8 cellular contexts compared by ENCODE assay signal in genomic region chr9:121699271-121700164, GRCh38. TPM values are rescaled to one million over a fixed set of nuclear protein-coding genes. Genes with fewer than 3 reads are reported as not detected.
DNase-seq lines count a peak whose midpoint lies in the region; ATAC-seq and TF ChIP-seq lines count a peak whose summit lies in the region.

No MANE protein-coding gene starts in this region.

- peak overlapping the region; percentile 62 for H3K4me3 ChIP-seq in retinal pigment epithelial cell (ENCODE audit: low read length)

- intact Hi-C loops in cardiac septum (cut with DNase I) = loop anchor here (5.0 kb wide), 2 partner anchors 43 to 147 kb away; no protein-coding TSS in a partner anchor

- no peak for TF ChIP-seq CTCF in retinal pigment epithelial cell (conservative IDR thresholded peaks at IDR 0.05; ENCODE audit: low read depth, low read length)

- DNase-seq in EL (peak; percentile 69), NCI-H2029 treated with DMSO at 0.1 percent for 48 hours (lab: John Stamatoyannopoulos, UW) (peak; percentile 20), cardiac septum (ENCODE audit: low spot score) (peak; percentile 83), retinal pigment epithelial cell (ENCODE audit: low read depth) (no peak), cerebellar cortex (ENCODE audit: low spot score) (no peak)
- peak; percentile 72 for DNase-seq in activated effector memory CD4-positive, alpha-beta T cell treated with anti-CD3 and anti-CD28 coated beads, Interleukin-2, amount 50 U/mL, for 16 hours

- ATAC-seq in GM21529 (IDR thresholded peaks at IDR 0.05; ENCODE audit: unreplicated experiment) (peak; percentile 60), GM18858 (IDR thresholded peaks at IDR 0.05; ENCODE audit: unreplicated experiment) (no peak)

RNA-seq across cellular contexts. Expression of gene DAB2IP, which starts 48.1 kb away (rescaled TPM):
- total RNA-seq in cardiac septum = 60.3 TPM

Comparison
In these comparisons a context has a peak if more than half of its experiments do, and no peak if none do; other contexts are left out.
1. DNase-seq: peak in EL (single experiment), NCI-H2029 treated with DMSO at 0.1 percent for 48 hours (single experiment), activated effector memory CD4-positive, alpha-beta T cell treated with anti-CD3 and anti-CD28 coated beads, Interleukin-2, amount 50 U/mL, for 16 hours (single experiment) and cardiac septum (single experiment); none in retinal pigment epithelial cell (single experiment) and cerebellar cortex (single experiment).